12 cellular contexts compared by ENCODE assay signal in the genomic region with DNA sequence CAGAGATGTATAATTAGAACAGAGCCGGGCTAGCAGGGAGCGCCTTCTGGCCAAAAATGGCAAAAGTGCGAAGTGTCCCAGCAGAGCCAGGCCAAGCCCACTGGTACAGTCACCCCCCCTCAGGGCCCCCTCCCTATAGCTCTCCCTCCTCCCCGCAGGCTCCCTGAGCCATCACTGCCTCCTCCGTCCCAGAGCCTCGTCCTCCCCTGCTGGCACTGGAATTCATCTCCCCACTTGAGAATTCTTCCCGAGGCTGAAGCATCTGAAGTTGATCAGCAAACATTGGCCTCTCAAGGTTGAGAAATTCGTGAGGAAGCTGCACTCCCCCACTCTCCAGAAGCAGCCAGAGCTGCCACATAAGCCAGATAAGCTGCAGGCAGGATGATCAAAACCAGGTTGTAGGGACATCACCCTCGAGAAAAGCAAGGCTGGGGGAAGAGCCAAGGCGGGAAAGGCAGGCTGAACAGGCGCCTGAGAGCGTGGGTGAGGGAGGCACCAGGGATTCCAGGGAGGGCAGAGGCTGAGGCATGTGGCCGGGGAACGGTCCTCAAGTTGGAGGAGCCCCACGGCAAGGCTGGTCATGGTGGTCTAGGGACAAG. TPM values are rescaled to one million over a fixed set of nuclear protein-coding genes. Genes with fewer than 3 reads are reported as not detected.
DNase-seq lines count a peak whose midpoint lies in the region; ATAC-seq and TF ChIP-seq lines count a peak whose summit lies in the region.
"Had no signal": no experiment of that assay in that cellular context is flagged by ENCODE, and none has a peak within 500 bp of the region (broad histone marks: within the 10 kb centered on the region; RNA-seq: fewer than 3 reads in every experiment).

No MANE protein-coding gene starts in this region.

- H3K27me3 Mint-ChIP-seq in MCF 10A (ENCODE audit: insufficient read depth, unreplicated experiment) (no peaks in the 10 kb centered on the region), naive B cell (no peaks in the 10 kb centered on the region)

- H3K36me3 Mint-ChIP-seq in MCF 10A (ENCODE audit: insufficient read depth, unreplicated experiment) (peaks cover 27% of the 10 kb centered on the region), naive B cell (peaks cover 7 to 31% of the 10 kb centered on the region in 2 donors)

- no peaks in the 10 kb centered on the region for H3K9me3 ChIP-seq in esophagus squamous epithelium
- no peaks in the 10 kb centered on the region for H3K9me3 ChIP-seq in aorta (ENCODE audit: control insufficient read depth, low read length)

- no TSS peak for BruUV-seq in MCF 10A (replicated peaks; lab: Mats Ljungman, UMichigan)

- H3K27ac Mint-ChIP-seq in MCF 10A (ENCODE audit: low read depth, unreplicated experiment) (no peak overlapping the region), naive B cell (peak overlapping the region; percentile 69 to 99 (median 82))
- H3K27ac Mint-ChIP-seq: activated T-cell treated with anti-CD3 and anti-CD28 coated beads, Interleukin-2, amount 50 U/mL, for 72 hours had no signal

- CTCF ChIA-PET in MCF 10A (lab: Yijun Ruan, JAX), result interaction anchor here (0.6 to 9.1 kb wide), 8 partner anchors 10 to 114 kb away, joined by 3 to 98 read pairs (median 28); no protein-coding TSS in a partner anchor

- TF ChIP-seq CTCF in MCF 10A (IDR thresholded peaks at IDR 0.05; ENCODE audit: unreplicated experiment) (no peak), esophagus squamous epithelium (IDR thresholded peaks at IDR 0.05) (no peak)

- WGBS in esophagus squamous epithelium, 2 donors, result 60 to 62% methylated on average over 12 to 13 of the region's 15 CpGs
- 11 to 22% methylated on average over 15 of the region's 15 CpGs for WGBS in aorta, 2 donors

- in situ Hi-C loops in T47D (cut with HindIII; ENCODE audit: low pct_unique_long_range_greater_than_20kb, low sequenced_read_pairs), result no loop called here

- H3K27ac ChIP-seq in esophagus squamous epithelium (peak overlapping the region; percentile 51 to 84 (median 82)), aorta (ENCODE audit: low read depth in 1 of 2, low read length in 2 of 2) (peak overlapping the region; percentile 62 to 97)

- H3K9me3 Mint-ChIP-seq in MCF 10A (ENCODE audit: unreplicated experiment) (no peaks in the 10 kb centered on the region), naive B cell (no peaks in the 10 kb centered on the region)
- H3K9me3 Mint-ChIP-seq: activated T-cell treated with anti-CD3 and anti-CD28 coated beads, Interleukin-2, amount 50 U/mL, for 72 hours had no signal

- no peaks in the 10 kb centered on the region for H3K4me1 Mint-ChIP-seq in MCF 10A (ENCODE audit: insufficient read depth, unreplicated experiment)
- H3K4me1 Mint-ChIP-seq in naive B cell, result peaks cover 10 to 23% (median 14%) of the 10 kb centered on the region in 3 donors

- DNase-seq in T47D (ENCODE audit: low read depth in 1 of 2, low spot score in 1 of 2) (peak; percentile 57 to 65), MCF 10A (ENCODE audit: unreplicated experiment) (no peak), esophagus squamous epithelium (lab: John Stamatoyannopoulos, UW) (no peak), naive B cell (no peak), aorta (peak; percentile 86 to 94), NCI-H82 treated with DMSO at 0.1 percent for 48 hours (lab: John Stamatoyannopoulos, UW; ENCODE audit: unreplicated experiment) (no peak), COR-L47 (lab: John Stamatoyannopoulos, UW) (no peak), NCI-H345 (lab: John Stamatoyannopoulos, UW) (no peak)
- DNase-seq: activated T-cell treated with anti-CD3 and anti-CD28 coated beads, Interleukin-2, amount 50 U/mL, for 72 hours; NCI-H1105 treated with DMSO at 0.1 percent for 48 hours; T-helper 1 cell had no signal

- intact Hi-C loops in MCF 10A (cut with micrococcal nuclease) (no loop called here), esophagus squamous epithelium (cut with DNase I) (no loop called here), aorta (cut with DNase I) (no loop called here)

- H3K4me3 ChIP-seq in esophagus squamous epithelium (no peak overlapping the region), aorta (ENCODE audit: low read length in 2 of 2) (no peak overlapping the region)
- H3K4me3 ChIP-seq: smooth muscle cell had no signal

- H3K4me3 Mint-ChIP-seq in MCF 10A (ENCODE audit: unreplicated experiment), result no peak overlapping the region
- H3K4me3 Mint-ChIP-seq in naive B cell, result no peak overlapping the region
- H3K4me3 Mint-ChIP-seq: activated T-cell treated with anti-CD3 and anti-CD28 coated beads, Interleukin-2, amount 50 U/mL, for 72 hours had no signal

- ATAC-seq in naive B cell (ENCODE audit: low read depth in 2 of 2) (no peak), aorta (ENCODE audit: low FRiP score) (peak; percentile 92)
- ATAC-seq: activated T-cell treated with anti-CD3 and anti-CD28 coated beads, Interleukin-2, amount 50 U/mL, for 72 hours had no signal

- POLR2A ChIA-PET in MCF 10A (lab: Yijun Ruan, JAX), result interaction anchor here (1.5 kb wide), 1 partner anchor 38 kb away, joined by 3 read pairs; no protein-coding TSS in a partner anchor

- TF ChIP-seq POLR2A in esophagus squamous epithelium (IDR thresholded peaks at IDR 0.05), result no peak

- H3K36me3 ChIP-seq in esophagus squamous epithelium (peaks cover 29 to 99% (median 37%) of the 10 kb centered on the region in 3 donors), aorta (ENCODE audit: control insufficient read depth in 1 of 2, insufficient read depth in 2 of 2, low read length in 1 of 2) (peaks cover 4 to 17% of the 10 kb centered on the region in 2 donors)

- H3K4me1 ChIP-seq in esophagus squamous epithelium (peaks cover 5 to 53% (median 9%) of the 10 kb centered on the region in 3 donors), aorta (ENCODE audit: control insufficient read depth in 1 of 2, insufficient read depth in 2 of 2, low read length in 2 of 2) (no peaks in the 10 kb centered on the region)

- no peaks in the 10 kb centered on the region for H3K27me3 ChIP-seq in esophagus squamous epithelium
- no peaks in the 10 kb centered on the region for H3K27me3 ChIP-seq in aorta (ENCODE audit: control insufficient read depth in 1 of 2, insufficient read depth in 2 of 2, low read length in 1 of 2)

RNA-seq across cellular contexts. Expression of gene CAMK2G, which starts 23.4 kb away (rescaled TPM):
- 10.9 and 13.7 TPM in 2 replicates for total RNA-seq in MCF 10A (2022)
- 10 to 100 TPM; 15.5 to 37.0 (median 28.6) TPM for total RNA-seq in esophagus squamous epithelium
- 1 to 10 TPM; 1.7 to 5.1 (median 3.6) TPM for polyA plus RNA-seq in naive B cell (ENCODE audit: low read depth in 6 of 6)
- total RNA-seq in aorta, result 10 to 100 TPM; 70.6 to 76.7 TPM
- polyA plus RNA-seq in aorta, result 10 to 100 TPM; 37.1 to 70.9 TPM

RNA-seq across cellular contexts. Expression of gene NDST2, which starts 39.6 kb away (rescaled TPM):
- total RNA-seq in MCF 10A (2022), result 22.9 and 25.2 TPM in 2 replicates
- total RNA-seq in esophagus squamous epithelium, result 10 to 100 TPM; 20.6 to 30.3 (median 22.3) TPM
- polyA plus RNA-seq in naive B cell (ENCODE audit: low read depth in 6 of 6), result 10 to 100 TPM in 5 of 6 donors, 1 to 10 TPM in 1; 6.2 to 29.8 (median 16.4) TPM
- total RNA-seq in aorta, result 10 to 100 TPM; 31.9 to 55.6 TPM
- polyA plus RNA-seq in aorta, result 10 to 100 TPM in 1 of 2 donors, 1 to 10 TPM in 1; 2.1 to 23.2 TPM

RNA-seq across cellular contexts. Expression of gene PLAU, which starts 60.0 kb away (rescaled TPM):
- total RNA-seq in MCF 10A (2022), result 17.3 and 30.6 TPM in 2 replicates
- total RNA-seq in esophagus squamous epithelium, result 10 to 100 TPM in 2 of 4 donors, 1 to 10 TPM in 2; 8.8 to 15.9 (median 11.9) TPM
- polyA plus RNA-seq in naive B cell (ENCODE audit: low read depth in 6 of 6), result under 1 TPM in 1 of 6 donors, not detected in 5; 0.12 TPM
- total RNA-seq in aorta, result 10 to 100 TPM; 33.6 to 35.4 TPM
- 10 to 100 TPM in 1 of 2 donors, 1 to 10 TPM in 1; 9.6 to 13.6 TPM for polyA plus RNA-seq in aorta

Comparison
In these comparisons a context has a peak if more than half of its experiments do, and no peak if none do; other contexts are left out.
1. DNase-seq: peak in T47D (2 of 2) and aorta (2 of 2); none in MCF 10A (single experiment), esophagus squamous epithelium (single experiment), naive B cell (single experiment), NCI-H82 treated with DMSO at 0.1 percent for 48 hours (single experiment), COR-L47 (single experiment) and NCI-H345 (single experiment).